In the genomic region with DNA sequence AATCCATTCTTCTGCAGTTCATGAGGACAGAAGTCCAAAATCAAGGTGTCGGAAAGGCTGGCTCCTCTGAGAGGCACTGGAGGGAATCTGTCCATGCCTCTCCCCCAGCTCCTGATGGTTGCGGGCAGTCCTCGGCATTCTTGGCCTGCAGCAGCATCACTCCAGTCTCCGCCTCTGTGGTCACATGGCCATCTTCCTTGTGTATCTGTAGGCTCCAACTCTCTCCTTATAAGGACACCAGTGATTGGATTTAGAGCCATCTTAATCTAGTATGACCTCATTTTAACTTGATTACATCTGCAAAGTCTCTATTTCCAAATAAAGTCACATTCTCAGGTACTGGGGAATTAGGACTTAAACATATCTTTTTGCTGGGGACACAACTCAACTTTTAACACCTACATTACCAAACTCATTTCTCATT, we compare ENCODE assay signal across 8 cellular contexts. TPM values are rescaled to one million over a fixed set of nuclear protein-coding genes. Genes with fewer than 3 reads are reported as not detected.
DNase-seq lines count a peak whose midpoint lies in the region; ATAC-seq, FAIRE-seq and TF ChIP-seq lines count a peak whose summit lies in the region.

No MANE protein-coding gene starts in this region.

- no peak overlapping the region for H3K27ac Mint-ChIP-seq in CD4-positive, alpha-beta memory T cell

- no peaks in the 10 kb centered on the region for H3K36me3 Mint-ChIP-seq in CD4-positive, alpha-beta memory T cell

- peaks cover 0 to 2% of the 10 kb centered on the region in 2 donors for H3K27me3 Mint-ChIP-seq in CD4-positive, alpha-beta memory T cell

- no peak for TF ChIP-seq CTCF in pancreas (IDR thresholded peaks at IDR 0.05)

- no peaks in the 10 kb centered on the region for H3K4me1 Mint-ChIP-seq in CD4-positive, alpha-beta memory T cell

- 69 to 74% methylated on average over 4 of the region's 4 CpGs for WGBS in pancreas, 2 donors

- FAIRE-seq in pancreas (lab: Jason Lieb, UNC): peak; percentile 87

- POLR2A ChIA-PET in CD4-positive, alpha-beta memory T cell (lab: Charles Lee; ENCODE audit: partially characterized antibody): no interaction called here

- no peaks in the 10 kb centered on the region for H3K27me3 ChIP-seq in SJSA1 (replicated peaks)
- no peaks in the 10 kb centered on the region for H3K27me3 ChIP-seq in pancreas
- no peaks in the 10 kb centered on the region for H3K27me3 ChIP-seq in CD4-positive, alpha-beta memory T cell (ENCODE audit: insufficient read depth, low read length)

- H3K36me3 ChIP-seq in SJSA1 (no peaks in the 10 kb centered on the region), pancreas (no peaks in the 10 kb centered on the region)
- no peaks in the 10 kb centered on the region for H3K36me3 ChIP-seq in CD4-positive, alpha-beta memory T cell (ENCODE audit: insufficient read depth, low read length)

- ATAC-seq in pancreas (peak in 2 of 4 donors; percentile 43 to 51), GM21447 (IDR thresholded peaks at IDR 0.05; ENCODE audit: unreplicated experiment) (no peak)

- H3K4me1 ChIP-seq in SJSA1 (replicated peaks) (peaks cover 61% of the 10 kb centered on the region), pancreas (peaks cover 0 to 14% (median 0%) of the 10 kb centered on the region in 3 donors)
- no peaks in the 10 kb centered on the region for H3K4me1 ChIP-seq in CD4-positive, alpha-beta memory T cell (ENCODE audit: insufficient read depth, low read length)

- no peaks in the 10 kb centered on the region for H3K9me3 Mint-ChIP-seq in CD4-positive, alpha-beta memory T cell

- H3K27ac ChIP-seq in SJSA1: peak overlapping the region; percentile 81
- peak overlapping the region in 2 of 4 donors; percentile 17 to 66 for H3K27ac ChIP-seq in pancreas
- no peak overlapping the region for H3K27ac ChIP-seq in CD4-positive, alpha-beta memory T cell (ENCODE audit: low read depth, low read length)

- CTCF ChIA-PET in CD4-positive, alpha-beta memory T cell (lab: Charles Lee; ENCODE audit: partially characterized antibody): no interaction called here

- DNase-seq in CD1c-positive myeloid dendritic cell (ENCODE audit: extremely low spot score) (peak; percentile 35), SJSA1 (ENCODE audit: low read depth in 1 of 2, low spot score in 2 of 2) (peak; percentile 73 to 87), head of caudate nucleus (peak in 40 of 42 donors; percentile 17 to 81 (median 54)), pancreas (peak in 1 of 6 donors; percentile 10), ecto neural progenitor cell (ENCODE audit: low spot score) (no peak), T-helper 9 cell (no peak)
- DNase-seq in CD4-positive, alpha-beta memory T cell: no peak

- H3K9me3 ChIP-seq in SJSA1 (replicated peaks) (no peaks in the 10 kb centered on the region), pancreas (no peaks in the 10 kb centered on the region)
- no peaks in the 10 kb centered on the region for H3K9me3 ChIP-seq in CD4-positive, alpha-beta memory T cell (ENCODE audit: control insufficient read depth in 1 of 2, low read length in 2 of 2)

- intact Hi-C loops in head of caudate nucleus (cut with DNase I): no loop called here
- intact Hi-C loops in pancreas (cut with DNase I): no loop called here
- intact Hi-C loops in CD4-positive, alpha-beta memory T cell (cut with micrococcal nuclease): no loop called here

- no peak overlapping the region for H3K4me3 ChIP-seq in SJSA1
- H3K4me3 ChIP-seq in pancreas: no peak overlapping the region
- no peak overlapping the region for H3K4me3 ChIP-seq in CD4-positive, alpha-beta memory T cell (ENCODE audit: low read length in 2 of 2)

- no peak overlapping the region for H3K4me3 Mint-ChIP-seq in CD4-positive, alpha-beta memory T cell

RNA-seq across cellular contexts. Expression of gene FLNB, which starts 56.0 kb away (rescaled TPM):
- 130 and 207 TPM in 2 replicates for total RNA-seq in SJSA1 (2014; rRNA removed; shearing (Covaris generic))
- total RNA-seq in pancreas: 100 to 1,000 TPM in 2 of 6 donors, 10 to 100 TPM in 4; 85.2 to 109 (median 98.3) TPM
- 100 to 1,000 TPM; 104 to 152 TPM for polyA plus RNA-seq in pancreas
- total RNA-seq in CD4-positive, alpha-beta memory T cell: 10 to 100 TPM; 22.5 to 28.5 TPM
- 10 to 100 TPM in 1 of 2 donors, 1 to 10 TPM in 1; 3.9 to 14.6 TPM for polyA plus RNA-seq in CD4-positive, alpha-beta memory T cell

Comparison
In these comparisons a context has a peak if more than half of its experiments do, and no peak if none do; other contexts are left out.
1. DNase-seq: peak in CD1c-positive myeloid dendritic cell (single experiment), SJSA1 (2 of 2) and head of caudate nucleus (40 of 42); none in CD4-positive, alpha-beta memory T cell (0 of 5), ecto neural progenitor cell (single experiment) and T-helper 9 cell (single experiment).